14 cellular contexts compared by ENCODE assay signal in genomic region chr2:2579814-2580213, GRCh38.
DNase-seq lines count a peak whose midpoint lies in the region; ATAC-seq and TF ChIP-seq lines count a peak whose summit lies in the region.
"Had no signal": no experiment of that assay in that cellular context is flagged by ENCODE, and none has a peak within 500 bp of the region (broad histone marks: within the 10 kb centered on the region; RNA-seq: fewer than 3 reads in every experiment).

No MANE protein-coding gene starts in this region.

- H3K4me1 Mint-ChIP-seq in endodermal cell (no peaks in the 10 kb centered on the region), osteocyte (ENCODE audit: unreplicated experiment) (no peaks in the 10 kb centered on the region)
- H3K4me1 Mint-ChIP-seq: B cell had no signal

- H3K9me3 ChIP-seq in right atrium auricular region = no peaks in the 10 kb centered on the region
- no peaks in the 10 kb centered on the region for H3K9me3 ChIP-seq in endodermal cell (ENCODE audit: control insufficient read depth, low read length)

- H3K27me3 Mint-ChIP-seq in endodermal cell (ENCODE audit: insufficient read depth) = no peaks in the 10 kb centered on the region
- H3K27me3 Mint-ChIP-seq in osteocyte (ENCODE audit: unreplicated experiment) = no peaks in the 10 kb centered on the region
- H3K27me3 Mint-ChIP-seq: B cell had no signal

- TF ChIP-seq CTCF in right atrium auricular region (IDR thresholded peaks at IDR 0.05) = no peak
- TF ChIP-seq CTCF in endodermal cell (conservative IDR thresholded peaks at IDR 0.05) = no peak
- TF ChIP-seq CTCF in osteocyte (IDR thresholded peaks at IDR 0.05) = no peak

- intact Hi-C loops in Right ventricle myocardium inferior (cut with DNase I) = no loop called here

- H3K4me1 ChIP-seq in right atrium auricular region = no peaks in the 10 kb centered on the region
- no peaks in the 10 kb centered on the region for H3K4me1 ChIP-seq in endodermal cell (ENCODE audit: control insufficient read depth, insufficient read depth, low read length)

- H3K36me3 Mint-ChIP-seq in endodermal cell (ENCODE audit: low read depth) (no peaks in the 10 kb centered on the region), osteocyte (ENCODE audit: unreplicated experiment) (no peaks in the 10 kb centered on the region)

- H3K27me3 ChIP-seq in right atrium auricular region (no peaks in the 10 kb centered on the region), endodermal cell (ENCODE audit: control insufficient read depth, insufficient read depth, low read length, poor library complexity, severe bottlenecking) (no peaks in the 10 kb centered on the region)

- peak; percentile 28 for DNase-seq in right atrium auricular region (ENCODE audit: low spot score)
- DNase-seq in Right ventricle myocardium inferior (ENCODE audit: missing footprints) = no peak
- peak; percentile 36 for DNase-seq in endodermal cell
- peak; percentile 66 for DNase-seq in osteocyte (ENCODE audit: extremely low spot score, unreplicated experiment)
- DNase-seq in NCI-H1694 treated with DMSO at 0.1 percent for 48 hours (lab: John Stamatoyannopoulos, UW) = no peak
- no peak for DNase-seq in NCI-H2171 treated with DMSO at 0.1 percent for 48 hours (lab: John Stamatoyannopoulos, UW)
- DNase-seq: C1 segment of cervical spinal cord, Calu3, DMS 273 treated with DMSO at 0.1 percent for 48 hours, H7 had no signal

- ATAC-seq in Right ventricle myocardium inferior (no peak), GM19328 (IDR thresholded peaks at IDR 0.05; ENCODE audit: unreplicated experiment) (no peak)
- ATAC-seq: GM23338 had no signal

- H3K4me3 Mint-ChIP-seq in endodermal cell (no peak overlapping the region), osteocyte (ENCODE audit: unreplicated experiment) (no peak overlapping the region)
- H3K4me3 Mint-ChIP-seq: B cell; CD4-positive, alpha-beta T cell; GM23338 had no signal

- H3K9me3 Mint-ChIP-seq in endodermal cell (no peaks in the 10 kb centered on the region), osteocyte (ENCODE audit: unreplicated experiment) (peaks cover 23% of the 10 kb centered on the region)
- H3K9me3 Mint-ChIP-seq: CD4-positive, alpha-beta T cell; GM23338 had no signal

- H3K36me3 ChIP-seq in right atrium auricular region = no peaks in the 10 kb centered on the region
- H3K36me3 ChIP-seq in endodermal cell (ENCODE audit: control insufficient read depth, insufficient read depth, low read length) = no peaks in the 10 kb centered on the region

- H3K4me3 ChIP-seq in right atrium auricular region (no peak overlapping the region), endodermal cell (ENCODE audit: low read length) (no peak overlapping the region)
- H3K4me3 ChIP-seq: GM23338 had no signal

- no peak overlapping the region for H3K9ac ChIP-seq in endodermal cell (ENCODE audit: extremely low read depth, low read length, poor library complexity, severe bottlenecking)

- 76 to 95% methylated on average over 3 to 8 of the region's 8 CpGs for WGBS in endodermal cell (ENCODE audit: insufficient coverage in 1 of 2, insufficient read length in 1 of 2), 2 experiments

- H3K27ac Mint-ChIP-seq in endodermal cell (no peak overlapping the region), osteocyte (ENCODE audit: unreplicated experiment) (no peak overlapping the region)
- H3K27ac Mint-ChIP-seq: B cell; CD4-positive, alpha-beta T cell; GM23338 had no signal

- H3K27ac ChIP-seq in right atrium auricular region = no peak overlapping the region
- H3K27ac ChIP-seq in endodermal cell (ENCODE audit: low read depth, low read length) = no peak overlapping the region

Comparison
In these comparisons a context has a peak if more than half of its experiments do, and no peak if none do; other contexts are left out.
1. DNase-seq: peak in right atrium auricular region (single experiment), endodermal cell (single experiment) and osteocyte (single experiment); none in Right ventricle myocardium inferior (single experiment), NCI-H1694 treated with DMSO at 0.1 percent for 48 hours (single experiment) and NCI-H2171 treated with DMSO at 0.1 percent for 48 hours (single experiment).